ENCODE assay signal across 7 cellular contexts in the genomic region with DNA sequence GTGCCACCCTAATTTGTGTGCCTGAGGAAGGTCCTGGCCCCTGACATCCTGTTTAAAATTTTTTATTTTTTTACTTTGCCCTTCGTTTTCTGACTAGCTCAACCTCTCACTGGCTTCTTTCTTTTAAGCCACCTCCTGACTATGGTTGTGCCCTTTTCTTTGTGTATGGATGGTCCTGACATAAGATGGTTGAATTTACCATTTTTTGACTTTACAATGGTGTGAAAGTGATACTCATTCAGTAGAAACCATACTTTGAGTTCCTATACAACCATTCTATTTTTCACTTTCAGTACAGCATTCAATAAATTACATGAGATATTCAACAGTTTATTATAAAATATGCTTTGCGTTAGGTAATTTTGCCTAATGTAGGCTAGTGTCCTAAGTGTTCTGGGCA.
"Had no signal": no experiment of that assay in that cellular context is flagged by ENCODE, and none has a peak within 500 bp of the region (broad histone marks: within the 10 kb centered on the region; RNA-seq: fewer than 3 reads in every experiment).

No MANE protein-coding gene starts in this region.

- H3K27ac ChIP-seq: HL-60 had no signal

- ATAC-seq: GM23338, HepG2, K562 had no signal

- H2AFZ ChIP-seq: GM23338 had no signal

- DNase-seq: H9, HCEC 1CT, KG1 had no signal

- H3K4me2 ChIP-seq: GM23338 had no signal

- H3K4me3 ChIP-seq: GM23338, K562 had no signal
